In genomic region chr12:1804545-1805332, GRCh38 we compare ENCODE assay signal across 1 cellular context.
TF ChIP-seq lines count a peak whose summit lies in the region.

No MANE protein-coding gene starts in this region.

TF ChIP-seq in HepG2, 621 proteins besides CTCF, POLR2A, EP300 and RAD21 (continued from another document and continues in another):
- TF ChIP-seq GATAD1 (CRISPR knock-in tag; IDR thresholded peaks at IDR 0.05) (no peak), ZNF3 (CRISPR knock-in tag; IDR thresholded peaks at IDR 0.05) (no peak), PBX3 (CRISPR knock-in tag; IDR thresholded peaks at IDR 0.05; ENCODE audit: borderline replicate concordance) (no peak), ZNF775 (CRISPR knock-in tag; IDR thresholded peaks at IDR 0.05; ENCODE audit: borderline replicate concordance) (no peak), ZNF234 (CRISPR knock-in tag; conservative IDR thresholded peaks at IDR 0.05) (no peak), AGO1 (IDR thresholded peaks at IDR 0.05; ENCODE audit: low read depth, low read length, poor library complexity, severe bottlenecking) (peak; percentile 13), ZNF749 (CRISPR knock-in tag; IDR thresholded peaks at IDR 0.05; ENCODE audit: borderline replicate concordance) (no peak), POLR2G (IDR thresholded peaks at IDR 0.05; ENCODE audit: low read depth, low read length) (peak; percentile 56; the same call in 1 of the 2 replicates), ZNF343 (CRISPR knock-in tag; IDR thresholded peaks at IDR 0.05) (no peak), ZNF737 (CRISPR knock-in tag; IDR thresholded peaks at IDR 0.05; ENCODE audit: borderline replicate concordance) (no peak), ARID3A (IDR thresholded peaks at IDR 0.05; ENCODE audit: low read depth, low read length) (no peak), KLF11 (CRISPR knock-in tag; IDR thresholded peaks at IDR 0.05) (no peak), DMTF1 (CRISPR knock-in tag; IDR thresholded peaks at IDR 0.05) (no peak), SUZ12 (IDR thresholded peaks at IDR 0.05; ENCODE audit: low read depth, low read length) (peak; percentile 64), EZH2 (conservative IDR thresholded peaks at IDR 0.05; ENCODE audit: low read depth, low read length) (no peak), MNT (IDR thresholded peaks at IDR 0.05) (no peak), KAT2B (IDR thresholded peaks at IDR 0.05; ENCODE audit: borderline replicate concordance, low read depth, low read length) (no peak), TEAD2 (CRISPR knock-in tag; IDR thresholded peaks at IDR 0.05) (no peak), SRY (CRISPR knock-in tag; IDR thresholded peaks at IDR 0.05) (no peak), PAWR (CRISPR knock-in tag; IDR thresholded peaks at IDR 0.05; ENCODE audit: borderline replicate concordance) (no peak), ZNF644 (CRISPR knock-in tag; IDR thresholded peaks at IDR 0.05; ENCODE audit: low read depth) (no peak), RELA (CRISPR knock-in tag; IDR thresholded peaks at IDR 0.05) (no peak), CREB3 (CRISPR knock-in tag; IDR thresholded peaks at IDR 0.05) (no peak), LRRFIP1 (CRISPR knock-in tag; conservative IDR thresholded peaks at IDR 0.05) (no peak), ATF7-NPFF (CRISPR knock-in tag; IDR thresholded peaks at IDR 0.05; ENCODE audit: low read depth) (no peak), BRF2 (CRISPR knock-in tag; IDR thresholded peaks at IDR 0.05) (no peak), ETV6 (CRISPR knock-in tag; conservative IDR thresholded peaks at IDR 0.05) (0 out of 2 replicates have a peak, but pooled peaks have one; percentile 18), ZNF382 (CRISPR knock-in tag; IDR thresholded peaks at IDR 0.05; ENCODE audit: borderline replicate concordance) (no peak), ZNF326 (CRISPR knock-in tag; IDR thresholded peaks at IDR 0.05; ENCODE audit: borderline replicate concordance) (no peak), U2AF2 (IDR thresholded peaks at IDR 0.05; ENCODE audit: low read depth, low read length) (no peak), REL (CRISPR knock-in tag; conservative IDR thresholded peaks at IDR 0.05) (no peak), HOXA3 (CRISPR knock-in tag; IDR thresholded peaks at IDR 0.05) (no peak), ZNF570 (CRISPR knock-in tag; IDR thresholded peaks at IDR 0.05; ENCODE audit: borderline replicate concordance) (no peak), TAF15 (IDR thresholded peaks at IDR 0.05; ENCODE audit: low read depth, low read length, poor library complexity, severe bottlenecking) (no peak), ZMYM4 (CRISPR knock-in tag; IDR thresholded peaks at IDR 0.05) (peak; percentile 40; the same call in 1 of the 2 replicates), PHF21A (CRISPR knock-in tag; IDR thresholded peaks at IDR 0.05) (no peak), ZNF503 (CRISPR knock-in tag; IDR thresholded peaks at IDR 0.05) (no peak), SNRNP70 (IDR thresholded peaks at IDR 0.05; ENCODE audit: low read depth, low read length) (no peak), NCOR1 (IDR thresholded peaks at IDR 0.05; ENCODE audit: borderline replicate concordance, low read length) (no peak), ZNF691 (CRISPR knock-in tag; IDR thresholded peaks at IDR 0.05; ENCODE audit: borderline replicate concordance, low read depth) (no peak), FOXP4 (CRISPR knock-in tag; IDR thresholded peaks at IDR 0.05) (no peak), E2F1 (CRISPR knock-in tag; IDR thresholded peaks at IDR 0.05) (no peak), MLX (CRISPR knock-in tag; IDR thresholded peaks at IDR 0.05) (no peak), RFXANK (CRISPR knock-in tag; IDR thresholded peaks at IDR 0.05) (no peak), KDM4B (CRISPR knock-in tag; IDR thresholded peaks at IDR 0.05) (no peak)
